Comparison of ENCODE assay signal across 22 cellular contexts in the genomic region with DNA sequence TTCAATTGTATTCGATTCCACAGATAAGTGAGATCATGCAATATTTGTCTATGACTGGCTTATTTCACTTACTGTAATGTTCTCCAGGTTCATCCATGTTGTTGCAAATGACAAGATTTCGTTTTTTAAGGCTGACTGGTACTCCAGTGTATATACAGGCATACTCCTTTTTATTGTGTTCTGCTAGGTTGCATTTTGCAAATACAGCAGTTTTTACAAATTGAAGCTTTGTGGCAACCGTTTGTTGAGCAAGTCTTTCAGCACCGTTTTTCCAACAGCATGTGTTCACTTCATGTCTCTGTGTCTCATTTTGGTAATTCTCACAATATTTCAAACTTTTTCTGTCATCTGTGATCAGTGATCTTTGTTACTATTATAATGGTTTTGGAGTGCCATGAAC.
A peak's percentile ranks its signal among the peaks of the same experiment; 100 is the strongest.
DNase-seq lines count a peak whose midpoint lies in the region; ATAC-seq and FAIRE-seq lines count a peak whose summit lies in the region.
"Had no signal": no experiment of that assay in that cellular context is flagged by ENCODE, and none has a peak within 500 bp of the region (broad histone marks: within the 10 kb centered on the region; RNA-seq: fewer than 3 reads in every experiment).

No MANE protein-coding gene starts in this region.

- H3K27me3 Mint-ChIP-seq in activated naive CD8-positive, alpha-beta T cell treated with anti-CD3 and anti-CD28 coated beads, Interleukin-2, amount 10 ng/mL, durations not matched to agents 7 days and 5 days, result no peaks in the 10 kb centered on the region
- H3K27me3 Mint-ChIP-seq in activated naive CD8-positive, alpha-beta T cell treated with anti-CD3 and anti-CD28 coated beads for 36 hours, result no peaks in the 10 kb centered on the region
- H3K27me3 Mint-ChIP-seq: CD4-positive, alpha-beta T cell; CD8-positive, alpha-beta memory T cell had no signal

- POLR2A ChIA-PET in activated naive CD8-positive, alpha-beta T cell treated with anti-CD3 and anti-CD28 coated beads, Interleukin-2, amount 10 ng/mL, durations not matched to agents 7 days and 5 days (lab: Charles Lee), result no interaction called here

- peaks cover 58% of the 10 kb centered on the region for H3K36me3 Mint-ChIP-seq in activated naive CD8-positive, alpha-beta T cell treated with anti-CD3 and anti-CD28 coated beads, Interleukin-2, amount 10 ng/mL, durations not matched to agents 7 days and 5 days
- peaks cover 55% of the 10 kb centered on the region for H3K36me3 Mint-ChIP-seq in activated naive CD8-positive, alpha-beta T cell treated with anti-CD3 and anti-CD28 coated beads for 36 hours

- FAIRE-seq in urothelium cell line (lab: Jason Lieb, UNC), result peak; percentile 55
- FAIRE-seq: A204.1, D721Med, GM12878 had no signal

- no peak for ATAC-seq in activated naive CD8-positive, alpha-beta T cell treated with anti-CD3 and anti-CD28 coated beads, Interleukin-2, amount 10 ng/mL, durations not matched to agents 7 days and 5 days (ENCODE audit: low read depth)
- peak; percentile 26 for ATAC-seq in left lobe of liver
- ATAC-seq: GM12878, HCT116 had no signal

- no peaks in the 10 kb centered on the region for H3K4me1 Mint-ChIP-seq in activated naive CD8-positive, alpha-beta T cell treated with anti-CD3 and anti-CD28 coated beads, Interleukin-2, amount 10 ng/mL, durations not matched to agents 7 days and 5 days
- no peaks in the 10 kb centered on the region for H3K4me1 Mint-ChIP-seq in activated naive CD8-positive, alpha-beta T cell treated with anti-CD3 and anti-CD28 coated beads for 36 hours
- H3K4me1 Mint-ChIP-seq: CD8-positive, alpha-beta memory T cell had no signal

- peak overlapping the region; percentile 28 for H3K27ac Mint-ChIP-seq in activated naive CD8-positive, alpha-beta T cell treated with anti-CD3 and anti-CD28 coated beads, Interleukin-2, amount 10 ng/mL, durations not matched to agents 7 days and 5 days
- H3K27ac Mint-ChIP-seq in activated naive CD8-positive, alpha-beta T cell treated with anti-CD3 and anti-CD28 coated beads for 36 hours, result no peak overlapping the region
- H3K27ac Mint-ChIP-seq: CD14-positive monocyte; CD4-positive, alpha-beta T cell had no signal

- peaks cover 2% of the 10 kb centered on the region for H3K9me3 Mint-ChIP-seq in activated naive CD8-positive, alpha-beta T cell treated with anti-CD3 and anti-CD28 coated beads, Interleukin-2, amount 10 ng/mL, durations not matched to agents 7 days and 5 days
- H3K9me3 Mint-ChIP-seq in activated naive CD8-positive, alpha-beta T cell treated with anti-CD3 and anti-CD28 coated beads for 36 hours, result peaks cover 9% of the 10 kb centered on the region

- no peak overlapping the region for H3K4me3 Mint-ChIP-seq in activated naive CD8-positive, alpha-beta T cell treated with anti-CD3 and anti-CD28 coated beads, Interleukin-2, amount 10 ng/mL, durations not matched to agents 7 days and 5 days
- no peak overlapping the region for H3K4me3 Mint-ChIP-seq in activated naive CD8-positive, alpha-beta T cell treated with anti-CD3 and anti-CD28 coated beads for 36 hours
- H3K4me3 Mint-ChIP-seq: CD14-positive monocyte; CD4-positive, alpha-beta T cell; CD8-positive, alpha-beta memory T cell; H9 had no signal

- DNase-seq in activated naive CD8-positive, alpha-beta T cell treated with anti-CD3 and anti-CD28 coated beads, Interleukin-2, amount 10 ng/mL, durations not matched to agents 7 days and 5 days, result no peak
- no peak for DNase-seq in activated naive CD8-positive, alpha-beta T cell treated with anti-CD3 and anti-CD28 coated beads for 36 hours
- DNase-seq in left lobe of liver (ENCODE audit: low spot score) (no peak), urothelium cell line (ENCODE audit: low spot score) (no peak), NCI-H748 treated with DMSO at 0.1 percent for 48 hours (lab: John Stamatoyannopoulos, UW) (no peak), activated gamma-delta T cell treated with Interleukin-2 at 50 U/mL for 16 hours (no peak)
- DNase-seq: ACHN; AML-193; BE2C; CD4-positive, alpha-beta T cell; CD8-positive, alpha-beta memory T cell; DMS 273 treated with DMSO at 0.1 percent for 48 hours; DMS79; EL; GDM1; GM23248; H9 had no signal
